ENCODE assay signal across 19 cellular contexts in the genomic region with DNA sequence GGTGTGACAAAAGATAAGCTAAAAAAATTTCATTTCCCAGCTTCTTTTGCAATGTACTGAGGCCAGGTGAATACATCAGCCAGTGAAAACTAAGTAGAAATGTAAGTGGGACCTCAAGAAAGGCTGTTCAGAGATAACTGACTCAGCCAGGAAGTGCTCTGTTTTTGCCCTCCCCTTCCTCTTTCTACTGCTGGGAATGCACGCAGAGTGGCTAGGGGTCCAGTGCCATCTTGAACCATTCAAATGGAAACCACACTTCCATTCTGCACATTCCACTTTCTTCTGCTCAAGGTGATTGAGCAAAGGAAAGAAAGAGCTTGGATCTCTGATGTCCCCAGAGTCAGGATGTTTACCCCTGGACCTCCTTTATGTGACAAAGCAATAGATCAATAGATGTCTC. TPM values are rescaled to one million over a fixed set of nuclear protein-coding genes. Genes with fewer than 3 reads are reported as not detected.
DNase-seq lines count a peak whose midpoint lies in the region; ATAC-seq, FAIRE-seq and TF ChIP-seq lines count a peak whose summit lies in the region.
"Had no signal": no experiment of that assay in that cellular context is flagged by ENCODE, and none has a peak within 500 bp of the region (broad histone marks: within the 10 kb centered on the region; RNA-seq: fewer than 3 reads in every experiment).

No MANE protein-coding gene starts in this region.

- FAIRE-seq in HTR-8/SVneo (lab: Jason Lieb, UNC), result no peak
- FAIRE-seq: D721Med had no signal

- H3K4me3 ChIP-seq in Loucy (ENCODE audit: low read length, poor library complexity, severe bottlenecking), result no peak overlapping the region
- H3K4me3 ChIP-seq in SU-DHL-6 (ENCODE audit: insufficient read depth, low read length, poor library complexity, severe bottlenecking), result no peak overlapping the region
- peak overlapping the region in 1 of 2 experiments; percentile 20 for H3K4me3 ChIP-seq in neutrophil (ENCODE audit: low read depth in 1 of 2, low read length in 1 of 2)
- H3K4me3 ChIP-seq: Peyer's patch had no signal

- H3K27ac ChIP-seq in SU-DHL-6 (ENCODE audit: low read depth, low read length) (peak overlapping the region; percentile 94), neutrophil (peak overlapping the region; percentile 67)
- H3K27ac ChIP-seq: Peyer's patch had no signal

- H3K9me2 ChIP-seq in Loucy (replicated peaks; ENCODE audit: low read depth, low read length) (no peaks in the 10 kb centered on the region), SU-DHL-6 (replicated peaks; ENCODE audit: insufficient read depth, low read length) (no peaks in the 10 kb centered on the region)

- no peaks in the 10 kb centered on the region for H3K27me3 ChIP-seq in Loucy (ENCODE audit: insufficient read depth, low read length, poor library complexity, severe bottlenecking)
- H3K27me3 ChIP-seq in SU-DHL-6 (ENCODE audit: low read length), result no peaks in the 10 kb centered on the region
- H3K27me3 ChIP-seq in neutrophil, result no peaks in the 10 kb centered on the region
- H3K27me3 ChIP-seq: Peyer's patch had no signal

- H3K4me2 ChIP-seq in Loucy (ENCODE audit: low read depth, low read length, poor library complexity, severe bottlenecking), result no peak overlapping the region
- H3K4me2 ChIP-seq in SU-DHL-6 (ENCODE audit: low read depth, low read length, poor library complexity, severe bottlenecking), result no peak overlapping the region

- H3K79me2 ChIP-seq in Loucy (ENCODE audit: insufficient read depth, low read length), result no peaks in the 10 kb centered on the region
- no peaks in the 10 kb centered on the region for H3K79me2 ChIP-seq in SU-DHL-6 (ENCODE audit: insufficient read depth, low read length)

- DNase-seq in CD1c-positive myeloid dendritic cell (ENCODE audit: extremely low spot score), result peak; percentile 50
- no peak for DNase-seq in HTR-8/SVneo (ENCODE audit: insufficient read length, low spot score)
- no peak for DNase-seq in Right ventricle myocardium inferior (ENCODE audit: missing footprints)
- DNase-seq in hippocampal formation (lab: John Stamatoyannopoulos, UW), result no peak
- DNase-seq: AML-193; CD8-positive, alpha-beta T cell; DND-41; GF-D8; H7; NCI-H1092; NCI-H345; NCI-H526 treated with DMSO at 0.1 percent for 48 hours; Peyer's patch; SHP77 treated with DMSO at 0.1 percent for 48 hours; SW 1271 had no signal

- no peaks in the 10 kb centered on the region for H3K36me3 ChIP-seq in Loucy (ENCODE audit: insufficient read depth, low read length)
- no peaks in the 10 kb centered on the region for H3K36me3 ChIP-seq in SU-DHL-6 (ENCODE audit: low read length)
- H3K36me3 ChIP-seq in neutrophil, result no peaks in the 10 kb centered on the region
- H3K36me3 ChIP-seq: Peyer's patch had no signal

- H3K9me3 ChIP-seq in Loucy (ENCODE audit: insufficient read depth, low read depth, low read length), result no peaks in the 10 kb centered on the region
- H3K9me3 ChIP-seq in SU-DHL-6 (ENCODE audit: insufficient read depth, low read length), result peaks cover 6% of the 10 kb centered on the region; the same call in 1 of the 2 replicates
- no peaks in the 10 kb centered on the region for H3K9me3 ChIP-seq in neutrophil
- H3K9me3 ChIP-seq: Peyer's patch had no signal

- ATAC-seq in Right ventricle myocardium inferior, result no peak
- ATAC-seq: CD8-positive, alpha-beta T cell had no signal

- H3F3A ChIP-seq in Loucy (ENCODE audit: low read depth), result no peaks in the 10 kb centered on the region
- 0 out of 2 replicates have a peak, but pooled peaks cover 4% of the 10 kb centered on the region for H3F3A ChIP-seq in SU-DHL-6 (ENCODE audit: insufficient read depth)

- H3K4me1 ChIP-seq in Loucy (ENCODE audit: insufficient read depth, low read length, poor library complexity, severe bottlenecking) (peaks cover 16% of the 10 kb centered on the region), neutrophil (ENCODE audit: control insufficient read depth in 1 of 2, insufficient read depth in 1 of 2, low read depth in 1 of 2, low read length in 1 of 2) (peaks cover 20 to 21% of the 10 kb centered on the region in 2 experiments)
- H3K4me1 ChIP-seq: Peyer's patch had no signal

- H4K20me1 ChIP-seq in Loucy (ENCODE audit: insufficient read depth, low read length, poor library complexity, severe bottlenecking) (no peaks in the 10 kb centered on the region), SU-DHL-6 (ENCODE audit: low read depth, low read length) (no peaks in the 10 kb centered on the region)

- TF ChIP-seq CTCF in Loucy (conservative IDR thresholded peaks at IDR 0.05; ENCODE audit: low read length), result no peak
- TF ChIP-seq CTCF in SU-DHL-6 (IDR thresholded peaks at IDR 0.05; ENCODE audit: insufficient read depth, low read length, poor library complexity, severe bottlenecking), result no peak
- no peak for TF ChIP-seq CTCF in neutrophil (IDR thresholded peaks at IDR 0.05)

- intact Hi-C loops in Right ventricle myocardium inferior (cut with DNase I), result no loop called here

- H2AFZ ChIP-seq in Loucy (ENCODE audit: low read length), result peak overlapping the region; percentile 58
- H2AFZ ChIP-seq in SU-DHL-6 (ENCODE audit: low read depth, low read length, severe bottlenecking), result no peak overlapping the region

- H3K9ac ChIP-seq in Loucy (ENCODE audit: low read depth, low read length, poor library complexity, severe bottlenecking), result no peak overlapping the region
- no peak overlapping the region for H3K9ac ChIP-seq in SU-DHL-6 (ENCODE audit: low read length)

RNA-seq across cellular contexts. Expression of a gene that starts 27.8 kb away (rescaled TPM):
- 7.2 TPM for total RNA-seq in Right ventricle myocardium inferior
- total RNA-seq: CD8-positive, alpha-beta T cell had no signal
